Comparison of ENCODE assay signal across 6 cellular contexts in the genomic region with DNA sequence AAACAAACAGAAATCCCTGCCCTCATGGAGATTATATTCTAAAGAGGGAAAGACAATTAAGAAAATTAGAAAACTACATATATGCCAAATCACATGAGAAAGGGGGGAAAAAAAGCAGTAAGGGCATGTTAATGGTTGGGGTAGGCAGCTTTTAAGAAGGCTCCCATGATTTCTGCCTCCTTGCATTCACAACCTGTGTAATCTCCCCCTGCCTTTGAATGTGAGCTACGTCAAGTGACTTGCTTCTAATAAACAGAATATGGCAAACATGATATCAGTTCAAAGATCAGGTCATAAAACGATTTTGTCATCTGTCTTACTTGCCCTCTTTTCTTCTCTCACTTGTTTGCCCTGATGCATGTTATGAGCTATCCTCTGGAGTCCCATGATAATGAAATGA.
"Had no signal": no experiment of that assay in that cellular context is flagged by ENCODE, and none has a peak within 500 bp of the region (broad histone marks: within the 10 kb centered on the region; RNA-seq: fewer than 3 reads in every experiment).

No MANE protein-coding gene starts in this region.

- H3K27ac ChIP-seq: HL-60 had no signal

- H3K4me1 Mint-ChIP-seq: IgD-negative memory B cell had no signal

- H3K27ac Mint-ChIP-seq: IgD-negative memory B cell had no signal

- H3K36me3 Mint-ChIP-seq: IgD-negative memory B cell had no signal

- H3K4me3 ChIP-seq: K562 had no signal

- FAIRE-seq: HepG2, HTR-8/SVneo, K562 had no signal

- ATAC-seq: HepG2, K562 had no signal

- DNase-seq: IMR-90 had no signal
